Comparison of ENCODE assay signal across 8 cellular contexts in the genomic region with DNA sequence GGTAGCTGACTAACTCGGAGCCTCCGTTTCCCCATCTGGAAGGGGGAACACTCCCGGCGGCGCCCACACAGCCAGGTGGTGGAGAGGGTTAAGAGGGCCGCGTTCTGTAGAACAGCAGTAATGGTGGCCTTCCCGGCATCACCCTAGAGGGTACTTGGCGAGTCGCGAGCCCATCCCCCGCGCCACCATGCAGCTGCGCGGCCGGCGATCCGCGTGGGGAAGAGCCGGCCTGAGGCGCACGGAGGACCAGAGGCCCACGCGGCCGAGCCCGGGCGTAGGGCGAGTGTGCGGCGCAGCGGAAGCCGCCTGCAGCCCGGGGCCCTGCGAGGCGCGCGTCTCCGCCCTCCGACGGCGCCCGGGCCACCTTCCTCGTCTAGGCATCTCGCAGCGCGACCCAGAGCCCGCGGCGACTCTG. TPM values are rescaled to one million over a fixed set of nuclear protein-coding genes. Genes with fewer than 3 reads are reported as not detected.
DNase-seq lines count a peak whose midpoint lies in the region; ATAC-seq, FAIRE-seq and TF ChIP-seq lines count a peak whose summit lies in the region.

No MANE protein-coding gene starts in this region.

- peak overlapping the region; percentile 51; the same call in 1 of the 2 replicates for H2AFZ ChIP-seq in SK-N-SH (ENCODE audit: low read depth)

- H3K36me3 ChIP-seq in SK-N-SH (replicated peaks in 1 of 2; ENCODE audit: control insufficient read depth in 1 of 2, insufficient read depth in 2 of 2, low read length in 1 of 2), result peaks cover 0 to 4% of the 10 kb centered on the region in 2 experiments
- H3K36me3 ChIP-seq in body of pancreas (replicated peaks in 1 of 2; ENCODE audit: insufficient read depth in 1 of 2, low read depth in 2 of 2), result no peaks in the 10 kb centered on the region
- H3K36me3 ChIP-seq in kidney (ENCODE audit: control insufficient read depth in 1 of 2, insufficient read depth in 2 of 2, low read length in 2 of 2), result no peaks in the 10 kb centered on the region

- DNase-seq in NCI-H510A (lab: John Stamatoyannopoulos, UW), result peak; percentile 12
- DNase-seq in NCI-H510A treated with DMSO at 0.1 percent for 48 hours (lab: John Stamatoyannopoulos, UW), result no peak
- no peak for DNase-seq in SK-N-SH
- DNase-seq in body of pancreas, result peak; percentile 35 to 48 (median 40)
- peak; percentile 83 for DNase-seq in kidney
- DNase-seq in stimulated activated CD4-positive, alpha-beta T cell treated with anti-CD3 and anti-CD28 coated beads, Interleukin-4, amount 100 ng/mL, for 1 hour, result peak; percentile 54
- no peak for DNase-seq in NCI-H187 (lab: John Stamatoyannopoulos, UW)

- H3K4me2 ChIP-seq in SK-N-SH, result peak overlapping the region; percentile 88

- H3K27ac ChIP-seq in SK-N-SH (ENCODE audit: low read depth in 2 of 2, low read length in 1 of 2) (peak overlapping the region; percentile 76 to 85), body of pancreas (peak overlapping the region; percentile 86 to 98 (median 92)), kidney (ENCODE audit: low read depth in 2 of 2, low read length in 2 of 2) (peak overlapping the region; percentile 80 to 88)

- TF ChIP-seq EP300 in SK-N-SH (IDR thresholded peaks at IDR 0.05; ENCODE audit: borderline replicate concordance in 1 of 2, low read depth in 1 of 2, low read length in 1 of 2), result no peak

- H3K9ac ChIP-seq in SK-N-SH (peak overlapping the region; percentile 80), kidney (ENCODE audit: low read length in 2 of 2) (peak overlapping the region; percentile 82)

- no peak for FAIRE-seq in kidney (lab: Jason Lieb, UNC)

- H3K79me2 ChIP-seq in SK-N-SH (ENCODE audit: insufficient read depth), result peaks cover 54% of the 10 kb centered on the region

- no peaks in the 10 kb centered on the region for H3K9me2 ChIP-seq in SK-N-SH

- H3K9me3 ChIP-seq in SK-N-SH (no peaks in the 10 kb centered on the region), body of pancreas (no peaks in the 10 kb centered on the region), kidney (ENCODE audit: control insufficient read depth in 1 of 2, low read length in 2 of 2) (no peaks in the 10 kb centered on the region)

- peak overlapping the region; percentile 79 to 92 for H3K4me3 ChIP-seq in SK-N-SH (ENCODE audit: low read depth in 2 of 2, low read length in 1 of 2)
- H3K4me3 ChIP-seq in body of pancreas, result peak overlapping the region; percentile 82 to 93
- H3K4me3 ChIP-seq in kidney (ENCODE audit: low read length in 2 of 2), result peak overlapping the region; percentile 81 to 84

- POLR2A ChIA-PET in SK-N-SH (lab: Yijun Ruan, JAX), result no interaction called here

- CTCF ChIA-PET in SK-N-SH (lab: Yijun Ruan, JAX), result interaction anchor here (1.0 to 1.2 kb wide), 3 partner anchors 10 to 141 kb away, joined by 3 read pairs; no protein-coding TSS in a partner anchor

- H3K4me1 ChIP-seq in SK-N-SH (ENCODE audit: control insufficient read depth in 1 of 2, insufficient read depth in 2 of 2, low read depth in 1 of 2, low read length in 1 of 2), result peaks cover 11 to 26% of the 10 kb centered on the region in 2 experiments; a peak in 2 of 4 replicates
- H3K4me1 ChIP-seq in body of pancreas, result peaks cover 55% of the 10 kb centered on the region
- peaks cover 9 to 21% of the 10 kb centered on the region in 2 donors for H3K4me1 ChIP-seq in kidney (ENCODE audit: control insufficient read depth in 1 of 2, insufficient read depth in 1 of 2, low read depth in 1 of 2, low read length in 2 of 2)

- H4K20me1 ChIP-seq in SK-N-SH (ENCODE audit: insufficient read depth), result peaks cover 49% of the 10 kb centered on the region

- H3F3A ChIP-seq in SK-N-SH (replicated peaks; ENCODE audit: insufficient read depth), result no peaks in the 10 kb centered on the region

- peak in 1 of 3 donors; percentile 4 for TF ChIP-seq POLR2A in body of pancreas (IDR thresholded peaks at IDR 0.05)

- intact Hi-C loops in body of pancreas (cut with DNase I), result no loop called here
- intact Hi-C loops in kidney (cut with DNase I), result no loop called here

- TF ChIP-seq CTCF in SK-N-SH (IDR thresholded peaks at IDR 0.05), result no peak
- TF ChIP-seq CTCF in body of pancreas (IDR thresholded peaks at IDR 0.05), result no peak
- no peak for TF ChIP-seq CTCF in kidney (IDR thresholded peaks at IDR 0.05; ENCODE audit: borderline replicate concordance, extremely low read depth, insufficient read depth)

- peak; percentile 35 for ATAC-seq in HG02938 (IDR thresholded peaks at IDR 0.05; ENCODE audit: unreplicated experiment)
- ATAC-seq in body of pancreas, result peak; percentile 43

- TF ChIP-seq RAD21 in SK-N-SH (IDR thresholded peaks at IDR 0.05; ENCODE audit: low read length), result no peak

- no CpG with 5 or more reads among the region's 49 CpGs for WGBS in SK-N-SH (ENCODE audit: low lambda C conversion rate)
- 1% methylated on average over 47 of the region's 49 CpGs; no CpG with 5 or more reads in 1 of the 2 donors for WGBS in body of pancreas, 2 donors

- no peaks in the 10 kb centered on the region for H3K27me3 ChIP-seq in SK-N-SH (ENCODE audit: insufficient read depth)
- H3K27me3 ChIP-seq in body of pancreas, result no peaks in the 10 kb centered on the region

TF ChIP-seq in SK-N-SH, 30 proteins besides CTCF, POLR2A, EP300 and RAD21:
- TF ChIP-seq EZH2phosphoT487 (IDR thresholded peaks at IDR 0.05; ENCODE audit: borderline replicate concordance, low read depth) (no peak), GABPA (IDR thresholded peaks at IDR 0.05; ENCODE audit: low read depth) (no peak), JUND (IDR thresholded peaks at IDR 0.05) (no peak), FOXM1 (IDR thresholded peaks at IDR 0.05; ENCODE audit: low read depth) (no peak), MEF2A (IDR thresholded peaks at IDR 0.05; ENCODE audit: borderline replicate concordance, low read depth) (no peak), TAF1 (IDR thresholded peaks at IDR 0.05; ENCODE audit: borderline replicate concordance, low read depth, low read length) (no peak), MXI1 (IDR thresholded peaks at IDR 0.05; ENCODE audit: low read depth, low read length) (no peak; the same call in 1 of the 2 replicates), RXRA (IDR thresholded peaks at IDR 0.05; ENCODE audit: borderline replicate concordance, low read depth) (no peak), NRF1 (IDR thresholded peaks at IDR 0.05; ENCODE audit: low read depth, low read length) (no peak), RCOR1 (IDR thresholded peaks at IDR 0.05; ENCODE audit: low read length) (no peak), FOSL2 (IDR thresholded peaks at IDR 0.05; ENCODE audit: borderline replicate concordance, low read depth) (no peak)

RNA-seq across cellular contexts. Expression of gene TKT, which starts 0.5 kb away (rescaled TPM):
- polyA plus RNA-seq in SK-N-SH (2012; rRNA removed) (119 and 144 TPM in 2 replicates), kidney (ENCODE audit: insufficient read depth, low read depth, low replicate concordance) (224 TPM)
- polyA plus RNA-seq in SK-N-SH (2012; cell fraction: cytosol; rRNA removed), result 70.5 and 99.2 TPM in 2 replicates
- 178 and 225 TPM in 2 replicates for polyA plus RNA-seq in SK-N-SH (2012; cell fraction: nucleus; rRNA removed)
- total RNA-seq in body of pancreas (100 to 1,000 TPM in 1 of 2 donors, 10 to 100 TPM in 1; 96.6 to 208 TPM), kidney (182 TPM)

Comparison
In these comparisons a context has a peak if more than half of its experiments do, and no peak if none do; other contexts are left out.
1. DNase-seq: peak in NCI-H510A (single experiment), body of pancreas (4 of 4), kidney (single experiment) and stimulated activated CD4-positive, alpha-beta T cell treated with anti-CD3 and anti-CD28 coated beads, Interleukin-4, amount 100 ng/mL, for 1 hour (single experiment); none in NCI-H510A treated with DMSO at 0.1 percent for 48 hours (single experiment), SK-N-SH (single experiment) and NCI-H187 (0 of 2).
2. Peak in every context shown above with its lines, with median percentiles within 50 percentile points of each other: H3K27ac ChIP-seq and H3K4me3 ChIP-seq.